In the genomic region with DNA sequence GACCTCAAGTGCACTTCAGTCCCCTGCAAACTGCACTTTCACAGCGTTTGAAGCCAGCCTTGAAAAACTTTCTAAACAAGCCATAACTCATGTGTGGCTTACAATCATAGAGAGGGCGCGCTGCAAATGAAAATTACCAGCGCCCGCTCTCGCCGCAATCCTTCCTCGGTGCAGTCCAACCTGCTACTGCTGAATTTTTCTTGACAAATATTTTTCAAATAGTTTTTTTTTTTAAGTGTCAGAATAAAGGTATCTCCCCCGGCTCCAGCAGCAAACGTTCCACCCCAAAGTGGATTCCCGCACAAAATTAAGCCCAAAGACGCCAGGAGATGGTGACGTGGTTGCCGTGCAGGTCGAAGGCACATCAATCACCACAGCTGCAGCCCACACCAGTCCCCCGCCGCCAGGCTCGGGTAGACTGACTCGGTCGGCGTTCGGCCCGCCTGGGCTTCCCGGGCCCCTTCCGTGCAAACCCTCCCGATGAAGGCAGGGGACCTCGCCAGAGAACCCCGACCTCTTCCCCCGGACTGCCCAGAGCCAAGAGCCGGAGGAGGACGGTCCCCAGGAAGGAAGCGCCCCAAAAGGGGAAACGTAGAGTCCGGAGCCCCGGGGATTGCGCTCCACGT, we compare ENCODE assay signal across 8 cellular contexts. TPM values are rescaled to one million over a fixed set of nuclear protein-coding genes. Genes with fewer than 3 reads are reported as not detected.
A peak's percentile ranks its signal among the peaks of the same experiment; 100 is the strongest.
DNase-seq lines count a peak whose midpoint lies in the region; ATAC-seq lines count a peak whose summit lies in the region.

No MANE protein-coding gene starts in this region.

- H3K36me3 Mint-ChIP-seq in activated CD4-positive, alpha-beta memory T cell treated with anti-CD3 and anti-CD28 coated beads for 36 hours, result peaks cover 6% of the 10 kb centered on the region
- peaks cover 47% of the 10 kb centered on the region for H3K36me3 Mint-ChIP-seq in stimulated activated effector memory CD8-positive, alpha-beta T cell treated with anti-CD3 and anti-CD28 coated beads, Interleukin-12 subunit alpha, Interleukin-12 subunit beta, amount 100 ng/mL, for 72 hours

- H3K9me3 Mint-ChIP-seq in activated CD4-positive, alpha-beta memory T cell treated with anti-CD3 and anti-CD28 coated beads for 36 hours, result no peaks in the 10 kb centered on the region
- no peaks in the 10 kb centered on the region for H3K9me3 Mint-ChIP-seq in stimulated activated effector memory CD8-positive, alpha-beta T cell treated with anti-CD3 and anti-CD28 coated beads, Interleukin-12 subunit alpha, Interleukin-12 subunit beta, amount 100 ng/mL, for 72 hours

- CTCF ChIA-PET in activated CD4-positive, alpha-beta memory T cell treated with anti-CD3 and anti-CD28 coated beads for 36 hours (lab: Charles Lee), result interaction anchor here (1.0 to 3.1 kb wide), 13 partner anchors 9 to 163 kb away, joined by 3 to 21 read pairs (median 5); a partner anchor contains a TSS

- 0 to 1% methylated on average over 28 to 32 of the region's 37 CpGs for WGBS in mesodermal cell (ENCODE audit: insufficient coverage in 2 of 2), 2 experiments

- H3K4me1 ChIP-seq in effector memory CD4-positive, alpha-beta T cell (ENCODE audit: control insufficient read depth, insufficient read depth, low read length, poor library complexity, severe bottlenecking), result peaks cover 33% of the 10 kb centered on the region
- H3K4me1 ChIP-seq in mesodermal cell (ENCODE audit: control insufficient read depth, insufficient read depth, low read length, poor library complexity, severe bottlenecking), result peaks cover 5% of the 10 kb centered on the region

- no peaks in the 10 kb centered on the region for H3K9me3 ChIP-seq in effector memory CD4-positive, alpha-beta T cell (ENCODE audit: control insufficient read depth, low read length)
- no peaks in the 10 kb centered on the region for H3K9me3 ChIP-seq in mesodermal cell (ENCODE audit: control insufficient read depth, low read length)

- POLR2A ChIA-PET in activated CD4-positive, alpha-beta memory T cell treated with anti-CD3 and anti-CD28 coated beads for 36 hours (lab: Charles Lee), result interaction anchor here (0.7 to 2.9 kb wide), 11 partner anchors 8 to 440 kb away, joined by 3 to 18 read pairs (median 7); a partner anchor contains a TSS

- H3K27ac ChIP-seq in effector memory CD4-positive, alpha-beta T cell (ENCODE audit: insufficient read depth, low read length, poor library complexity, severe bottlenecking), result peak overlapping the region; percentile 84
- H3K27ac ChIP-seq in mesodermal cell (ENCODE audit: low read depth, low read length, severe bottlenecking), result peak overlapping the region; percentile 84

- no peaks in the 10 kb centered on the region for H3K27me3 ChIP-seq in effector memory CD4-positive, alpha-beta T cell (replicated peaks; ENCODE audit: control insufficient read depth, insufficient read depth, low read length, poor library complexity, severe bottlenecking)

- H3K4me1 Mint-ChIP-seq in activated CD4-positive, alpha-beta memory T cell treated with anti-CD3 and anti-CD28 coated beads for 36 hours (ENCODE audit: low read depth), result peaks cover 36% of the 10 kb centered on the region
- H3K4me1 Mint-ChIP-seq in stimulated activated effector memory CD8-positive, alpha-beta T cell treated with anti-CD3 and anti-CD28 coated beads, Interleukin-12 subunit alpha, Interleukin-12 subunit beta, amount 100 ng/mL, for 72 hours, result peaks cover 36% of the 10 kb centered on the region

- H3K27ac Mint-ChIP-seq in activated CD4-positive, alpha-beta memory T cell treated with anti-CD3 and anti-CD28 coated beads for 36 hours, result peak overlapping the region; percentile 95
- H3K27ac Mint-ChIP-seq in stimulated activated effector memory CD8-positive, alpha-beta T cell treated with anti-CD3 and anti-CD28 coated beads, Interleukin-12 subunit alpha, Interleukin-12 subunit beta, amount 100 ng/mL, for 72 hours, result peak overlapping the region; percentile 94

- H3K4me3 ChIP-seq in effector memory CD4-positive, alpha-beta T cell (ENCODE audit: insufficient read depth, low read depth, low read length, poor library complexity, severe bottlenecking), result peak overlapping the region; percentile 98
- H3K4me3 ChIP-seq in mesodermal cell (ENCODE audit: extremely low read depth, insufficient read depth, low read length, poor library complexity, severe bottlenecking), result peak overlapping the region; percentile 99

- DNase-seq in NCI-H2227 (lab: John Stamatoyannopoulos, UW; ENCODE audit: unreplicated experiment), result peak; percentile 50
- peak; percentile 73 for DNase-seq in activated CD4-positive, alpha-beta memory T cell treated with anti-CD3 and anti-CD28 coated beads for 36 hours
- peak in 2 of 3 donors; percentile 27 to 30 for DNase-seq in effector memory CD4-positive, alpha-beta T cell
- DNase-seq in stimulated activated effector memory CD8-positive, alpha-beta T cell treated with anti-CD3 and anti-CD28 coated beads, Interleukin-12 subunit alpha, Interleukin-12 subunit beta, amount 100 ng/mL, for 72 hours (ENCODE audit: low spot score in 2 of 2), result peak; percentile 35 to 82
- no peak for DNase-seq in NCI-H2029 treated with DMSO at 0.1 percent for 48 hours (lab: John Stamatoyannopoulos, UW)

- no peaks in the 10 kb centered on the region for H3K27me3 Mint-ChIP-seq in activated CD4-positive, alpha-beta memory T cell treated with anti-CD3 and anti-CD28 coated beads for 36 hours

- H3K36me3 ChIP-seq in effector memory CD4-positive, alpha-beta T cell (ENCODE audit: control insufficient read depth, insufficient read depth, low read length), result no peaks in the 10 kb centered on the region
- peaks cover 3% of the 10 kb centered on the region for H3K36me3 ChIP-seq in mesodermal cell (ENCODE audit: control insufficient read depth, insufficient read depth, low read length)

- ATAC-seq in GM18498 (IDR thresholded peaks at IDR 0.05; ENCODE audit: unreplicated experiment) (peak; percentile 23), HG02759 (IDR thresholded peaks at IDR 0.05; ENCODE audit: unreplicated experiment) (peak; percentile 16)
- ATAC-seq in stimulated activated effector memory CD8-positive, alpha-beta T cell treated with anti-CD3 and anti-CD28 coated beads, Interleukin-12 subunit alpha, Interleukin-12 subunit beta, amount 100 ng/mL, for 72 hours, result peak; percentile 60

- H3K4me3 Mint-ChIP-seq in activated CD4-positive, alpha-beta memory T cell treated with anti-CD3 and anti-CD28 coated beads for 36 hours, result peak overlapping the region; percentile 89
- peak overlapping the region; percentile 89 for H3K4me3 Mint-ChIP-seq in stimulated activated effector memory CD8-positive, alpha-beta T cell treated with anti-CD3 and anti-CD28 coated beads, Interleukin-12 subunit alpha, Interleukin-12 subunit beta, amount 100 ng/mL, for 72 hours

- intact Hi-C loops in activated CD4-positive, alpha-beta memory T cell treated with anti-CD3 and anti-CD28 coated beads for 36 hours (cut with micrococcal nuclease), result loop anchor here (1.0 to 10.0 kb wide), 9 partner anchors 11 to 370 kb away; a partner anchor contains a TSS

RNA-seq across cellular contexts. Expression of a gene that starts 0.6 kb away (rescaled TPM):
- 100 to 1,000 TPM; 174 to 182 TPM for total RNA-seq in activated CD4-positive, alpha-beta memory T cell treated with anti-CD3 and anti-CD28 coated beads for 36 hours
- 61.3 TPM for polyA plus RNA-seq in mesodermal cell (2013, experiment 1 of 2)
- 59.9 TPM for polyA plus RNA-seq in mesodermal cell (2013, experiment 2 of 2)

RNA-seq across cellular contexts. Expression of a gene that starts 51.6 kb away (rescaled TPM):
- 10 to 100 TPM; 51.4 to 53.0 TPM for total RNA-seq in activated CD4-positive, alpha-beta memory T cell treated with anti-CD3 and anti-CD28 coated beads for 36 hours
- 71.3 TPM for polyA plus RNA-seq in mesodermal cell (2013, experiment 1 of 2)
- polyA plus RNA-seq in mesodermal cell (2013, experiment 2 of 2), result 65.0 TPM
